In genomic region chr11:19441752-19442553, GRCh38 we compare ENCODE assay signal across 9 cellular contexts.
DNase-seq lines count a peak whose midpoint lies in the region; ATAC-seq, FAIRE-seq and TF ChIP-seq lines count a peak whose summit lies in the region.
"Had no signal": no experiment of that assay in that cellular context is flagged by ENCODE, and none has a peak within 500 bp of the region (broad histone marks: within the 10 kb centered on the region; RNA-seq: fewer than 3 reads in every experiment).

No MANE protein-coding gene starts in this region.

- no peak overlapping the region; the same call in 1 of the 2 replicates for H3K27ac ChIP-seq in HCT116 (ENCODE audit: low read depth, low read length)
- peak overlapping the region; percentile 84 for H3K27ac ChIP-seq in MM.1S (ENCODE audit: low read length)
- no peak overlapping the region for H3K27ac ChIP-seq in HepG2 (ENCODE audit: extremely low read length, insufficient read depth, low read length)
- H3K27ac ChIP-seq in effector memory CD4-positive, alpha-beta T cell (ENCODE audit: insufficient read depth, low read length, poor library complexity, severe bottlenecking): no peak overlapping the region
- H3K27ac ChIP-seq: 22Rv1 had no signal

- no peak overlapping the region for H2AFZ ChIP-seq in HCT116 (ENCODE audit: low read depth, low read length, poor library complexity, severe bottlenecking)
- H2AFZ ChIP-seq in MM.1S (ENCODE audit: low read length): 0 out of 2 replicates have a peak overlapping the region, but pooled peaks have one; percentile 1
- H2AFZ ChIP-seq in HepG2 (ENCODE audit: low read length): no peak overlapping the region

- in situ Hi-C loops in HepG2 (cut with HindIII; ENCODE audit: extremely low pct_ligation_motif_present, low pct_unique_long_range_greater_than_20kb): no loop called here

- peaks cover 13 to 23% of the 10 kb centered on the region in 2 experiments for H3K4me1 ChIP-seq in HCT116 (ENCODE audit: control insufficient read depth in 1 of 2, insufficient read depth in 2 of 2, low read length in 2 of 2)
- peaks cover 77% of the 10 kb centered on the region for H3K4me1 ChIP-seq in MM.1S (ENCODE audit: low read length)
- H3K4me1 ChIP-seq in adipocyte (ENCODE audit: control insufficient read depth, insufficient read depth, low read length): peaks cover 47% of the 10 kb centered on the region
- H3K4me1 ChIP-seq in HepG2 (ENCODE audit: insufficient read depth, low read length): no peaks in the 10 kb centered on the region
- H3K4me1 ChIP-seq in effector memory CD4-positive, alpha-beta T cell (ENCODE audit: control insufficient read depth, insufficient read depth, low read length, poor library complexity, severe bottlenecking): no peaks in the 10 kb centered on the region

- POLR2A ChIA-PET in HCT116 (lab: Charles Lee): no interaction called here
- POLR2A ChIA-PET in HepG2 (lab: Yijun Ruan, JAX): no interaction called here

- H3K9ac ChIP-seq in HCT116 (ENCODE audit: low read length) (no peak overlapping the region), MM.1S (ENCODE audit: low read length) (peak overlapping the region; percentile 11; the same call in 1 of the 2 replicates), adipocyte (ENCODE audit: low read length) (no peak overlapping the region), HepG2 (ENCODE audit: insufficient read depth, low read depth, low read length) (no peak overlapping the region)

- H3K4me2 ChIP-seq in HCT116 (ENCODE audit: low read length): peak overlapping the region; percentile 48
- peak overlapping the region; percentile 45; the same call in 1 of the 2 replicates for H3K4me2 ChIP-seq in MM.1S (ENCODE audit: low read depth, low read length)
- H3K4me2 ChIP-seq in HepG2 (ENCODE audit: low read depth, low read length): no peak overlapping the region

- no peaks in the 10 kb centered on the region for H4K20me1 ChIP-seq in HCT116 (ENCODE audit: insufficient read depth)
- H4K20me1 ChIP-seq in MM.1S (ENCODE audit: insufficient read depth, low read length): no peaks in the 10 kb centered on the region
- H4K20me1 ChIP-seq in HepG2 (ENCODE audit: insufficient read depth, low read length): no peaks in the 10 kb centered on the region

- ATAC-seq in HCT116 (peak; percentile 91), HepG2 (no peak)

- no peak for FAIRE-seq in HepG2 (lab: Jason Lieb, UNC)

- RAD21 ChIA-PET in HCT116 (lab: Charles Lee; ENCODE audit: low non-redundant PET in 1 of 2, low total read pairs in 2 of 2, uncharacterized antibody in 2 of 2, unreplicated experiment in 2 of 2): no interaction called here

- CTCF ChIA-PET in HCT116 (lab: Charles Lee) (interaction anchor here (1.3 kb wide), 1 partner anchor 182 kb away, joined by 3 read pairs; no protein-coding TSS in a partner anchor), HepG2 (lab: Yijun Ruan, JAX; ENCODE audit: low intra/inter-chr PET ratio, low total read pairs) (no interaction called here)

- H3K9me2 ChIP-seq in HCT116 (ENCODE audit: insufficient read depth): no peaks in the 10 kb centered on the region
- no peaks in the 10 kb centered on the region for H3K9me2 ChIP-seq in MM.1S (replicated peaks; ENCODE audit: insufficient read depth, low read length)

- peak; percentile 3 for DNase-seq in DMS 273 (lab: John Stamatoyannopoulos, UW; ENCODE audit: unreplicated experiment)
- DNase-seq in DMS 273 treated with DMSO at 0.1 percent for 48 hours (lab: John Stamatoyannopoulos, UW): no peak
- DNase-seq in HCT116 (ENCODE audit: low read depth, low spot score): peak; percentile 66
- peak; percentile 75 for DNase-seq in MM.1S
- peak; percentile 74 for DNase-seq in adipocyte (ENCODE audit: low read depth)
- DNase-seq in HepG2 (ENCODE audit: low spot score): no peak
- DNase-seq in hippocampal formation (lab: John Stamatoyannopoulos, UW): no peak
- DNase-seq in effector memory CD4-positive, alpha-beta T cell: no peak

- H3K9me3 ChIP-seq in HCT116 (ENCODE audit: control insufficient read depth in 1 of 2, insufficient read depth in 1 of 2, low read depth in 1 of 2, low read length in 2 of 2) (no peaks in the 10 kb centered on the region), MM.1S (replicated peaks; ENCODE audit: insufficient read depth, low read length) (no peaks in the 10 kb centered on the region), adipocyte (ENCODE audit: control insufficient read depth, low read length) (no peaks in the 10 kb centered on the region), HepG2 (ENCODE audit: low read length) (no peaks in the 10 kb centered on the region)
- H3K9me3 ChIP-seq in effector memory CD4-positive, alpha-beta T cell (ENCODE audit: control insufficient read depth, low read length): no peaks in the 10 kb centered on the region

- no peak; the same call in 1 of the 2 replicates for TF ChIP-seq RAD21 in HCT116 (IDR thresholded peaks at IDR 0.05; ENCODE audit: low read depth)
- no peak for TF ChIP-seq RAD21 in HepG2 (CRISPR knock-in tag; IDR thresholded peaks at IDR 0.05)

- H3K79me2 ChIP-seq in HCT116 (ENCODE audit: insufficient read depth, low read length) (no peaks in the 10 kb centered on the region), MM.1S (ENCODE audit: low read length) (peaks cover 87% of the 10 kb centered on the region), HepG2 (ENCODE audit: insufficient read depth, low read length) (no peaks in the 10 kb centered on the region)

- H3K27me3 ChIP-seq in HCT116 (ENCODE audit: insufficient read depth, low read length) (peaks cover 52% of the 10 kb centered on the region), MM.1S (replicated peaks; ENCODE audit: insufficient read depth, low read length) (no peaks in the 10 kb centered on the region), adipocyte (replicated peaks; ENCODE audit: control insufficient read depth, insufficient read depth, low read length) (no peaks in the 10 kb centered on the region), HepG2 (ENCODE audit: control insufficient read depth in 1 of 2, insufficient read depth in 2 of 2, low read length in 2 of 2) (no peaks in the 10 kb centered on the region)
- H3K27me3 ChIP-seq in effector memory CD4-positive, alpha-beta T cell (replicated peaks; ENCODE audit: control insufficient read depth, insufficient read depth, low read length, poor library complexity, severe bottlenecking): no peaks in the 10 kb centered on the region

- TF ChIP-seq POLR2A in HCT116 (IDR thresholded peaks at IDR 0.05; ENCODE audit: borderline replicate concordance, extremely low read depth, insufficient read depth, insufficient read length) (no peak), HepG2 (IDR thresholded peaks at IDR 0.05; ENCODE audit: insufficient read depth in 1 of 2, low read depth in 2 of 2, low read length in 2 of 2) (no peak)

- intact Hi-C loops in HCT116 (cut with micrococcal nuclease) (no loop called here), HepG2 (cut with micrococcal nuclease; ENCODE audit: unreplicated experiment) (no loop called here)

- H3K4me3 ChIP-seq in HCT116 (replicated peaks in 1 of 2; ENCODE audit: low read depth in 1 of 2, low read length in 2 of 2) (no peak overlapping the region), MM.1S (ENCODE audit: low read length) (no peak overlapping the region), adipocyte (ENCODE audit: low read length) (peak overlapping the region; percentile 35), HepG2 (replicated peaks in 1 of 3; ENCODE audit: insufficient read depth in 1 of 3, low read depth in 2 of 3, low read length in 3 of 3) (no peak overlapping the region)
- no peak overlapping the region for H3K4me3 ChIP-seq in effector memory CD4-positive, alpha-beta T cell (ENCODE audit: insufficient read depth, low read depth, low read length, poor library complexity, severe bottlenecking)

- WGBS in HepG2 (ENCODE audit: low lambda C conversion rate): 25% methylated on average over 11 of the region's 11 CpGs

- H3F3A ChIP-seq in MM.1S (ENCODE audit: insufficient read depth, low read length): peaks cover 31% of the 10 kb centered on the region

- H3K36me3 ChIP-seq in HCT116 (ENCODE audit: control insufficient read depth in 1 of 2, insufficient read depth in 2 of 2, low read length in 2 of 2) (no peaks in the 10 kb centered on the region), MM.1S (replicated peaks; ENCODE audit: insufficient read depth, low read length) (no peaks in the 10 kb centered on the region), adipocyte (ENCODE audit: control insufficient read depth, insufficient read depth, low read length, severe bottlenecking) (no peaks in the 10 kb centered on the region), HepG2 (replicated peaks in 1 of 2; ENCODE audit: control insufficient read depth in 1 of 2, insufficient read depth in 2 of 2, low read length in 2 of 2) (no peaks in the 10 kb centered on the region)
- no peaks in the 10 kb centered on the region for H3K36me3 ChIP-seq in effector memory CD4-positive, alpha-beta T cell (ENCODE audit: control insufficient read depth, insufficient read depth, low read length)

- TF ChIP-seq CTCF in HCT116 (IDR thresholded peaks at IDR 0.05 in 2 of 3, conservative IDR thresholded peaks at IDR 0.05 in 1 of 3; ENCODE audit: borderline replicate concordance in 1 of 3, insufficient read depth in 1 of 3, low read depth in 2 of 3, low read length in 2 of 3) (no peak), MM.1S (IDR thresholded peaks at IDR 0.05; ENCODE audit: low read length) (no peak), HepG2 (CRISPR knock-in tag; IDR thresholded peaks at IDR 0.05) (no peak)

- BruUV-seq in HCT116 (replicated peaks; lab: Mats Ljungman, UMichigan) (no TSS peak), HepG2 (replicated peaks; lab: Mats Ljungman, UMichigan) (no TSS peak)

- TF ChIP-seq EP300 in HepG2 (IDR thresholded peaks at IDR 0.05; ENCODE audit: low read depth in 2 of 2, low read length in 2 of 2) (no peak), HepG2 (CRISPR knock-in tag; IDR thresholded peaks at IDR 0.05; ENCODE audit: borderline replicate concordance) (no peak)

TF ChIP-seq in HCT116, 20 proteins besides CTCF, POLR2A, EP300 and RAD21 (continues in another document):
- TF ChIP-seq FOSL1 (IDR thresholded peaks at IDR 0.05; ENCODE audit: low read depth): peak; percentile 86
- no peak for TF ChIP-seq ZNF274 (IDR thresholded peaks at IDR 0.05; ENCODE audit: low read depth, low read length)
- TF ChIP-seq POLR2AphosphoS5 (IDR thresholded peaks at IDR 0.05; ENCODE audit: low read depth, low read length): peak; percentile 43; the same call in 1 of the 2 replicates
- peak; percentile 44; the same call in 1 of the 2 replicates for TF ChIP-seq MAX (IDR thresholded peaks at IDR 0.05)

TF ChIP-seq in HepG2, 621 proteins besides CTCF, POLR2A, EP300 and RAD21:
- TF ChIP-seq ZMYM4 (CRISPR knock-in tag; IDR thresholded peaks at IDR 0.05): no peak
- 0 out of 2 replicates have a peak, but pooled peaks have one; percentile 20 for TF ChIP-seq FOSL2 (CRISPR knock-in tag; IDR thresholded peaks at IDR 0.05)

Comparison
In these comparisons a context has a peak if more than half of its experiments do, and no peak if none do; other contexts are left out.
1. DNase-seq: peak in DMS 273 (single experiment), HCT116 (single experiment), MM.1S (single experiment) and adipocyte (single experiment); none in DMS 273 treated with DMSO at 0.1 percent for 48 hours (single experiment), HepG2 (single experiment), hippocampal formation (0 of 2) and effector memory CD4-positive, alpha-beta T cell (0 of 3).